ENCODE assay signal across 14 cellular contexts in the genomic region with DNA sequence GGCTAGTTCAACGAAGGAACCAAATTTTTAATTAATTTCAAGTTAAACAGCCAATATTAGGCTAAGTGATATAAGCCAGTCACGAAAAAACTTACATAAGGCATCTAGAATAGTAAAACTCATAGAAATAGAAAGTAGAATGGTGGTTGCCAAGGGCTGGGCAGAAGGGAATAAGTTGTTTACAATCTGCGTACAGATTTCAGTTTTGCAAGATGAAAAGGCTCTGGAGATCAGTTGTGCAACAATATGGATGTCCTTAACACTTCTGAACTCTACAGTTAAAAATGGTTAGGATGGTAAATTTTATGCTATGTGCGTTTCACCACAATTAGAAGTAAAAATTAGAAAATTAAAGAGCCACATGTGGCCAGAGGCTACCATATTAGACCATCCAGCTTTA. TPM values are rescaled to one million over a fixed set of nuclear protein-coding genes. Genes with fewer than 3 reads are reported as not detected.
DNase-seq lines count a peak whose midpoint lies in the region; ATAC-seq and TF ChIP-seq lines count a peak whose summit lies in the region.
"Had no signal": no experiment of that assay in that cellular context is flagged by ENCODE, and none has a peak within 500 bp of the region (broad histone marks: within the 10 kb centered on the region; RNA-seq: fewer than 3 reads in every experiment).

No MANE protein-coding gene starts in this region.

- H3K9me2 ChIP-seq in Karpas-422 (replicated peaks; ENCODE audit: insufficient read depth, low read length) (no peaks in the 10 kb centered on the region), MM.1S (replicated peaks; ENCODE audit: insufficient read depth, low read length) (no peaks in the 10 kb centered on the region)

- H3K4me2 ChIP-seq in Karpas-422 (ENCODE audit: low read depth, low read length, poor library complexity, severe bottlenecking) (peak overlapping the region; percentile 7), MM.1S (ENCODE audit: low read depth, low read length) (no peak overlapping the region)

- H3K36me3 ChIP-seq in Karpas-422 (ENCODE audit: insufficient read depth, low read length) (peaks cover 6% of the 10 kb centered on the region), MM.1S (replicated peaks; ENCODE audit: insufficient read depth, low read length) (no peaks in the 10 kb centered on the region)
- H3K36me3 ChIP-seq: adrenal gland had no signal

- H3F3A ChIP-seq in MM.1S (ENCODE audit: insufficient read depth, low read length) = no peaks in the 10 kb centered on the region

- H3K9ac ChIP-seq in Karpas-422 (ENCODE audit: low read length) (no peak overlapping the region), MM.1S (ENCODE audit: low read length) (no peak overlapping the region)

- H4K20me1 ChIP-seq in Karpas-422 (ENCODE audit: insufficient read depth, low read depth, low read length) = no peaks in the 10 kb centered on the region
- no peaks in the 10 kb centered on the region for H4K20me1 ChIP-seq in MM.1S (ENCODE audit: insufficient read depth, low read length)

- H3K27ac ChIP-seq in Karpas-422 (ENCODE audit: low read length) (no peak overlapping the region), dorsolateral prefrontal cortex (peak overlapping the region in 58 of 59 donors; percentile 4 to 85 (median 58)), MM.1S (ENCODE audit: low read length) (no peak overlapping the region)

- H3K27me3 ChIP-seq in Karpas-422 (ENCODE audit: low read length) (no peaks in the 10 kb centered on the region), dorsolateral prefrontal cortex (no peaks in the 10 kb centered on the region), MM.1S (replicated peaks; ENCODE audit: insufficient read depth, low read length) (no peaks in the 10 kb centered on the region)
- H3K27me3 ChIP-seq: adrenal gland had no signal

- no peak for DNase-seq in Karpas-422
- DNase-seq in dorsolateral prefrontal cortex = no peak
- DNase-seq in iris pigment epithelial cell (ENCODE audit: low read depth) = peak; percentile 68
- peak; percentile 11 for DNase-seq in stromal cell of bone marrow (ENCODE audit: low read depth)
- no peak for DNase-seq in activated CD8-positive, alpha-beta memory T cell treated with anti-CD3 and anti-CD28 coated beads, Interleukin-2, amount 50 U/mL, for 4 hours
- no peak for DNase-seq in MM.1S
- DNase-seq: CD8-positive, alpha-beta T cell; natural killer cell; NCI-H1436 treated with DMSO at 0.1 percent for 48 hours; trophoblast cell had no signal

- H3K9me3 ChIP-seq in Karpas-422 (ENCODE audit: low read length) (no peaks in the 10 kb centered on the region), MM.1S (replicated peaks; ENCODE audit: insufficient read depth, low read length) (no peaks in the 10 kb centered on the region; the same call in 1 of the 2 replicates)
- H3K9me3 ChIP-seq: adrenal gland had no signal

- H3K4me1 ChIP-seq in Karpas-422 (ENCODE audit: low read length) (peaks cover 73% of the 10 kb centered on the region), MM.1S (ENCODE audit: low read length) (no peaks in the 10 kb centered on the region)

- TF ChIP-seq CTCF in dorsolateral prefrontal cortex (IDR thresholded peaks at IDR 0.05 in 54 of 56, conservative IDR thresholded peaks at IDR 0.05 in 2 of 56; ENCODE audit: low read depth in 1 of 56, partially characterized antibody in 56 of 56) (no peak), MM.1S (IDR thresholded peaks at IDR 0.05; ENCODE audit: low read length) (no peak)

- no peak overlapping the region for H3K4me3 ChIP-seq in Karpas-422 (ENCODE audit: low read length)
- H3K4me3 ChIP-seq in dorsolateral prefrontal cortex = peak overlapping the region in 24 of 59 donors; percentile 0 to 37 (median 14)
- no peak overlapping the region for H3K4me3 ChIP-seq in MM.1S (ENCODE audit: low read length)
- H3K4me3 ChIP-seq: adrenal gland had no signal

- ATAC-seq in HG03135 (IDR thresholded peaks at IDR 0.05; ENCODE audit: unreplicated experiment) = no peak
- ATAC-seq in GM19395 (IDR thresholded peaks at IDR 0.05; ENCODE audit: unreplicated experiment) = no peak
- ATAC-seq: CD8-positive, alpha-beta T cell; natural killer cell; Panc1 had no signal

- peaks cover 100% of the 10 kb centered on the region for H3K79me2 ChIP-seq in Karpas-422 (ENCODE audit: low read length)
- no peaks in the 10 kb centered on the region for H3K79me2 ChIP-seq in MM.1S (ENCODE audit: low read length)

- H2AFZ ChIP-seq in Karpas-422 (ENCODE audit: low read length) (no peak overlapping the region), MM.1S (ENCODE audit: low read length) (no peak overlapping the region)

- intact Hi-C loops in dorsolateral prefrontal cortex (cut with DNase I) = no loop called here

RNA-seq across cellular contexts. Expression of a gene that starts 13.3 kb away (rescaled TPM):
- total RNA-seq in Karpas-422 (2014; rRNA removed; shearing (Covaris generic); ENCODE audit: low replicate concordance) = 86.4 and 88.6 TPM in 2 replicates
- total RNA-seq in dorsolateral prefrontal cortex = 100 to 1,000 TPM; 200 to 387 (median 298) TPM

RNA-seq across cellular contexts. Expression of a gene that starts 50.2 kb away (rescaled TPM):
- 9.0 and 13.5 TPM in 2 replicates for total RNA-seq in Karpas-422 (2014; rRNA removed; shearing (Covaris generic); ENCODE audit: low replicate concordance)
- 10 to 100 TPM in 102 of 120 experiments, 1 to 10 TPM in 18; 7.0 to 20.9 (median 12.4) TPM for total RNA-seq in dorsolateral prefrontal cortex

RNA-seq across cellular contexts. Expression of a gene that starts 51.9 kb away (rescaled TPM):
- 28.1 and 41.0 TPM in 2 replicates for total RNA-seq in Karpas-422 (2014; rRNA removed; shearing (Covaris generic); ENCODE audit: low replicate concordance)
- 10 to 100 TPM; 11.8 to 29.6 (median 17.7) TPM for total RNA-seq in dorsolateral prefrontal cortex

Comparison
In these comparisons a context has a peak if more than half of its experiments do, and no peak if none do; other contexts are left out.
1. DNase-seq: peak in iris pigment epithelial cell (single experiment) and stromal cell of bone marrow (single experiment); none in Karpas-422 (single experiment), dorsolateral prefrontal cortex (0 of 10), activated CD8-positive, alpha-beta memory T cell treated with anti-CD3 and anti-CD28 coated beads, Interleukin-2, amount 50 U/mL, for 4 hours (single experiment) and MM.1S (single experiment).
2. H3K27ac ChIP-seq: peak in dorsolateral prefrontal cortex (58 of 59); none in Karpas-422 (single experiment) and MM.1S (single experiment).